Comparison of ENCODE assay signal across 8 cellular contexts in genomic region chr12:12716151-12716844, GRCh38. TPM values are rescaled to one million over a fixed set of nuclear protein-coding genes. Genes with fewer than 3 reads are reported as not detected.
A peak's percentile ranks its signal among the peaks of the same experiment; 100 is the strongest.
DNase-seq lines count a peak whose midpoint lies in the region; ATAC-seq and TF ChIP-seq lines count a peak whose summit lies in the region.

No MANE protein-coding gene starts in this region.

- peaks cover 27 to 42% (median 31%) of the 10 kb centered on the region in 3 donors for H3K36me3 Mint-ChIP-seq in naive thymus-derived CD8-positive, alpha-beta T cell

- peak; percentile 37 for DNase-seq in A673 (ENCODE audit: low spot score)
- DNase-seq in epithelial cell of esophagus (ENCODE audit: low read depth), result peak; percentile 38
- peak in 5 of 10 donors; percentile 27 to 66 (median 52) for DNase-seq in naive thymus-derived CD8-positive, alpha-beta T cell
- no peak for DNase-seq in occipital lobe (lab: John Stamatoyannopoulos, UW)

- H3F3A ChIP-seq in SU-DHL-6 (ENCODE audit: insufficient read depth), result peaks cover 11% of the 10 kb centered on the region

- H3K9ac ChIP-seq in SU-DHL-6 (ENCODE audit: low read length), result peak overlapping the region; percentile 88

- peak overlapping the region; percentile 89 for H3K4me2 ChIP-seq in SU-DHL-6 (ENCODE audit: low read depth, low read length, poor library complexity, severe bottlenecking)

- TSS peak; percentile 87 for BruUV-seq in A673 (replicated peaks; lab: Mats Ljungman, UMichigan)

- H4K20me1 ChIP-seq in SU-DHL-6 (ENCODE audit: low read depth, low read length), result peaks cover 4% of the 10 kb centered on the region; the same call in 1 of the 2 replicates

- TF ChIP-seq CTCF in A673 (conservative IDR thresholded peaks at IDR 0.05; ENCODE audit: low read depth, low read length), result no peak
- no peak for TF ChIP-seq CTCF in SU-DHL-6 (IDR thresholded peaks at IDR 0.05; ENCODE audit: insufficient read depth, low read length, poor library complexity, severe bottlenecking)
- no peak for TF ChIP-seq CTCF in epithelial cell of esophagus (IDR thresholded peaks at IDR 0.05; ENCODE audit: insufficient read depth, low read depth, low read length, missing control alignments)

- H3K27me3 ChIP-seq in A673 (replicated peaks; ENCODE audit: insufficient read depth, low read depth, low read length, poor library complexity), result no peaks in the 10 kb centered on the region
- H3K27me3 ChIP-seq in SU-DHL-6 (ENCODE audit: low read length), result no peaks in the 10 kb centered on the region

- peak overlapping the region; percentile 87 to 100 (median 95) for H3K4me3 Mint-ChIP-seq in naive thymus-derived CD8-positive, alpha-beta T cell

- H3K4me1 Mint-ChIP-seq in naive thymus-derived CD8-positive, alpha-beta T cell, result peaks cover 43 to 72% (median 62%) of the 10 kb centered on the region in 4 donors

- peaks cover 27% of the 10 kb centered on the region for H3K36me3 ChIP-seq in A673 (ENCODE audit: insufficient read depth, low read length, poor library complexity, severe bottlenecking)
- H3K36me3 ChIP-seq in SU-DHL-6 (ENCODE audit: low read length), result peaks cover 17% of the 10 kb centered on the region; the same call in 1 of the 2 replicates

- no peaks in the 10 kb centered on the region for H3K9me3 ChIP-seq in A673 (ENCODE audit: low read depth, low read length, poor library complexity, severe bottlenecking)
- H3K9me3 ChIP-seq in SU-DHL-6 (ENCODE audit: insufficient read depth, low read length), result no peaks in the 10 kb centered on the region

- POLR2A ChIA-PET in A673 (lab: Charles Lee; ENCODE audit: low non-redundant PET), result interaction anchor here (0.8 kb wide), 1 partner anchor 10 kb away, joined by 3 read pairs; no protein-coding TSS in a partner anchor
- POLR2A ChIA-PET in naive thymus-derived CD8-positive, alpha-beta T cell (lab: Charles Lee), result interaction anchor here (0.6 to 19.2 kb wide), 32 partner anchors 9 to 1699 kb away, joined by 3 to 639 read pairs (median 4); partner anchors contain the start of genes APOLD1, BORCS5, CREBL2 and DUSP16

- H3K79me2 ChIP-seq in SU-DHL-6 (ENCODE audit: insufficient read depth, low read length), result peaks cover 19% of the 10 kb centered on the region; the same call in 1 of the 2 replicates

- H3K9me3 Mint-ChIP-seq in naive thymus-derived CD8-positive, alpha-beta T cell, result no peaks in the 10 kb centered on the region

- H3K27me3 Mint-ChIP-seq in naive thymus-derived CD8-positive, alpha-beta T cell, result no peaks in the 10 kb centered on the region

- intact Hi-C loops in A673 (cut with micrococcal nuclease; ENCODE audit: unreplicated experiment), result no loop called here

- H3K9me2 ChIP-seq in SU-DHL-6 (replicated peaks; ENCODE audit: insufficient read depth, low read length), result no peaks in the 10 kb centered on the region

- CTCF ChIA-PET in A673 (lab: Charles Lee), result no interaction called here

- peak overlapping the region; percentile 92 to 100 (median 99) for H3K27ac Mint-ChIP-seq in naive thymus-derived CD8-positive, alpha-beta T cell

- ATAC-seq in GM18502 (IDR thresholded peaks at IDR 0.05; ENCODE audit: poor library complexity, unreplicated experiment) (peak; percentile 8), HG02623 (IDR thresholded peaks at IDR 0.05; ENCODE audit: unreplicated experiment) (no peak), GM18861 (IDR thresholded peaks at IDR 0.05; ENCODE audit: unreplicated experiment) (no peak)
- ATAC-seq in naive thymus-derived CD8-positive, alpha-beta T cell, result peak; percentile 4 to 12

- H3K4me3 ChIP-seq in A673 (ENCODE audit: low read depth, low read length, poor library complexity, severe bottlenecking), result peak overlapping the region; percentile 96
- peak overlapping the region; percentile 88 for H3K4me3 ChIP-seq in SU-DHL-6 (ENCODE audit: insufficient read depth, low read length, poor library complexity, severe bottlenecking)
- H3K4me3 ChIP-seq in epithelial cell of esophagus (ENCODE audit: low read length), result peak overlapping the region; percentile 98

- peak overlapping the region; percentile 64 for H2AFZ ChIP-seq in SU-DHL-6 (ENCODE audit: low read depth, low read length, severe bottlenecking)

- peaks cover 39% of the 10 kb centered on the region for H3K4me1 ChIP-seq in A673 (ENCODE audit: insufficient read depth, low read length, poor library complexity, severe bottlenecking)

- H3K27ac ChIP-seq in A673 (ENCODE audit: low read depth, low read length, poor library complexity, severe bottlenecking), result peak overlapping the region; percentile 98
- H3K27ac ChIP-seq in SU-DHL-6 (ENCODE audit: low read depth, low read length), result peak overlapping the region; percentile 55

RNA-seq across cellular contexts. Expression of gene CDKN1B, which starts 0.9 kb away (rescaled TPM):
- total RNA-seq in A673 (2021) (38.7 and 42.7 TPM in 2 replicates), occipital lobe (143 TPM)
- total RNA-seq in naive thymus-derived CD8-positive, alpha-beta T cell, result 100 to 1,000 TPM; 161 TPM
- 10 to 100 TPM in 2 of 3 donors, 1 to 10 TPM in 1; 8.3 to 26.9 (median 20.6) TPM for polyA plus RNA-seq in naive thymus-derived CD8-positive, alpha-beta T cell

RNA-seq across cellular contexts. Expression of gene GPR19, which starts 20.3 kb away (rescaled TPM):
- total RNA-seq in A673 (2021) (3.0 and 3.2 TPM in 2 replicates), occipital lobe (24.6 TPM)
- 1 to 10 TPM; 1.3 to 1.9 TPM for total RNA-seq in naive thymus-derived CD8-positive, alpha-beta T cell
- under 1 TPM in 2 of 3 donors, not detected in 1; 0.47 to 0.51 TPM for polyA plus RNA-seq in naive thymus-derived CD8-positive, alpha-beta T cell

Comparison
In these comparisons a context has a peak if more than half of its experiments do, and no peak if none do; other contexts are left out.
1. ATAC-seq: peak in GM18502 (single experiment) and naive thymus-derived CD8-positive, alpha-beta T cell (2 of 2); none in HG02623 (single experiment) and GM18861 (single experiment).
2. Peak in every context shown above with its lines, with median percentiles within 50 percentile points of each other: H3K4me3 ChIP-seq.